11 cellular contexts compared by ENCODE assay signal in genomic region chr9:131660466-131661405, GRCh38.
DNase-seq lines count a peak whose midpoint lies in the region; ATAC-seq, FAIRE-seq and TF ChIP-seq lines count a peak whose summit lies in the region.
"Had no signal": no experiment of that assay in that cellular context is flagged by ENCODE, and none has a peak within 500 bp of the region (broad histone marks: within the 10 kb centered on the region; RNA-seq: fewer than 3 reads in every experiment).

No MANE protein-coding gene starts in this region.

- H3K9me3 ChIP-seq in HUES6 (ENCODE audit: control insufficient read depth, insufficient read depth, low read depth, low read length) (peaks cover 7% of the 10 kb centered on the region; the same call in 1 of the 2 replicates), GM12878 (replicated peaks; ENCODE audit: control insufficient read depth, insufficient read depth, low read length) (no peaks in the 10 kb centered on the region), transverse colon (no peaks in the 10 kb centered on the region)

- TF ChIP-seq RAD21 in GM12878 (IDR thresholded peaks at IDR 0.05; ENCODE audit: insufficient read depth, low read depth, low read length): no peak

- WGBS in GM12878 (ENCODE audit: insufficient coverage, insufficient replicate concordance, low lambda C conversion rate, missing lambda C conversion rate): 48% methylated on average over 19 of the region's 19 CpGs
- WGBS in transverse colon (ENCODE audit: low coverage in 1 of 2), 2 donors: 83 to 90% methylated on average over 15 to 19 of the region's 19 CpGs

- in situ Hi-C loops in GM12878 (cut with MboI) (no loop called here), transverse colon (cut with MboI; ENCODE audit: low pct_ligation_motif_present in 1 of 4, low pct_unique_long_range_greater_than_20kb in 1 of 4, low sequenced_read_pairs in 3 of 4) (no loop called here)

- peak overlapping the region; percentile 69 for H3K27ac ChIP-seq in HUES6 (ENCODE audit: low read depth, low read length)
- no peak overlapping the region for H3K27ac ChIP-seq in GM12878 (ENCODE audit: control insufficient read depth, insufficient read depth)
- H3K27ac ChIP-seq in transverse colon: no peak overlapping the region

- no peak for ATAC-seq in GM12878

- SMC1A ChIA-PET in GM12878 (lab: Charles Lee; ENCODE audit: uncharacterized antibody, unreplicated experiment): interaction anchor here (0.5 to 1.4 kb wide), 3 partner anchors 32 to 410 kb away, joined by 3 read pairs; no protein-coding TSS in a partner anchor

- TF ChIP-seq EP300 in GM12878 (IDR thresholded peaks at IDR 0.05; ENCODE audit: borderline replicate concordance in 1 of 2, control insufficient read depth in 1 of 2, low read depth in 2 of 2, low read length in 2 of 2) (no peak), transverse colon (IDR thresholded peaks at IDR 0.05; ENCODE audit: low read depth) (no peak)

- H3K4me2 ChIP-seq in GM12878 (ENCODE audit: control insufficient read depth, insufficient read depth): no peak overlapping the region

- intact Hi-C loops in GM12878 (cut with micrococcal nuclease; ENCODE audit: unreplicated experiment): no loop called here
- intact Hi-C loops in transverse colon (cut with DNase I; ENCODE audit: low total_unique reads): no loop called here

- peak; percentile 95 for DNase-seq in COLO829 (ENCODE audit: low spot score)
- no peak for DNase-seq in GM12878 (ENCODE audit: low read depth, low spot score)
- peak; percentile 78 for DNase-seq in medulla oblongata (ENCODE audit: extremely low spot score)
- no peak for DNase-seq in NCI-H446 treated with DMSO at 0.1 percent for 48 hours (lab: John Stamatoyannopoulos, UW)
- DNase-seq in kidney tubule cell (ENCODE audit: low spot score): no peak
- no peak for DNase-seq in foreskin fibroblast
- no peak for DNase-seq in transverse colon
- DNase-seq: Calu3, NCI-H510A had no signal

- H4K20me1 ChIP-seq in GM12878 (ENCODE audit: control insufficient read depth, insufficient read depth): no peaks in the 10 kb centered on the region

- peaks cover 9% of the 10 kb centered on the region for H3K36me3 ChIP-seq in HUES6 (ENCODE audit: control insufficient read depth, insufficient read depth, low read length)
- peaks cover 3 to 5% of the 10 kb centered on the region in 2 experiments; a peak in 3 of 4 replicates for H3K36me3 ChIP-seq in GM12878 (ENCODE audit: control insufficient read depth in 2 of 2, insufficient read depth in 2 of 2, low read length in 1 of 2)
- no peaks in the 10 kb centered on the region for H3K36me3 ChIP-seq in transverse colon

- CTCF ChIA-PET in GM12878 (lab: Yijun Ruan, JAX): no interaction called here

- no peak for TF ChIP-seq POLR2A in GM12878 (IDR thresholded peaks at IDR 0.05; ENCODE audit: low read depth, low read length)
- no peak for TF ChIP-seq POLR2A in transverse colon (IDR thresholded peaks at IDR 0.05)

- H3K27me3 ChIP-seq in HUES6 (ENCODE audit: control insufficient read depth, insufficient read depth, low read length) (no peaks in the 10 kb centered on the region), GM12878 (replicated peaks in 1 of 2; ENCODE audit: control insufficient read depth in 2 of 2, insufficient read depth in 2 of 2, low read length in 1 of 2) (no peaks in the 10 kb centered on the region), transverse colon (no peaks in the 10 kb centered on the region)

- TF ChIP-seq CTCF in GM12878 (IDR thresholded peaks at IDR 0.05 in 2 of 3, conservative IDR thresholded peaks at IDR 0.05 in 1 of 3; ENCODE audit: control insufficient read depth in 2 of 3, extremely low read depth in 1 of 3, insufficient read depth in 1 of 3, low read depth in 3 of 3, low read length in 3 of 3): no peak
- TF ChIP-seq CTCF in foreskin fibroblast (IDR thresholded peaks at IDR 0.05; ENCODE audit: low read depth, low read length): no peak
- TF ChIP-seq CTCF in transverse colon (IDR thresholded peaks at IDR 0.05): no peak

- POLR2A ChIA-PET in GM12878 (lab: Charles Lee): no interaction called here

- peaks cover 43% of the 10 kb centered on the region for H3K4me1 ChIP-seq in HUES6 (ENCODE audit: control insufficient read depth, insufficient read depth, low read length)
- H3K4me1 ChIP-seq in GM12878 (ENCODE audit: control insufficient read depth, insufficient read depth, low read length): peaks cover 58% of the 10 kb centered on the region
- H3K4me1 ChIP-seq in transverse colon: peaks cover 31 to 45% (median 38%) of the 10 kb centered on the region in 4 donors

- BruUV-seq in GM12878 (replicated peaks; lab: Mats Ljungman, UMichigan): no TSS peak

- peaks cover 97% of the 10 kb centered on the region for H3K79me2 ChIP-seq in GM12878 (ENCODE audit: control insufficient read depth, insufficient read depth, low read length)

- H3K9ac ChIP-seq in HUES6 (ENCODE audit: low read length) (peak overlapping the region; percentile 47), GM12878 (ENCODE audit: control insufficient read depth, insufficient read depth, low read length) (no peak overlapping the region)

- FAIRE-seq in GM12878 (lab: Jason Lieb, UNC): no peak
- FAIRE-seq: endothelial cell of umbilical vein had no signal

- H3K4me3 ChIP-seq in HUES6 (ENCODE audit: low read depth, low read length) (0 out of 2 replicates have a peak overlapping the region, but pooled peaks have one; percentile 16), GM12878 (no peak overlapping the region), foreskin fibroblast (ENCODE audit: low read depth in 1 of 2, low read length in 2 of 2) (no peak overlapping the region), transverse colon (no peak overlapping the region)

- no peak overlapping the region for H2AFZ ChIP-seq in GM12878 (ENCODE audit: control insufficient read depth, low read depth, low read length)

- RAD21 ChIA-PET in GM12878 (lab: Charles Lee; ENCODE audit: unreplicated experiment): interaction anchor here (1.4 to 10.6 kb wide), 3 partner anchors 11 to 71 kb away, joined by 3 to 187 read pairs (median 8); no protein-coding TSS in a partner anchor

TF ChIP-seq in GM12878, 131 proteins besides CTCF, POLR2A, EP300 and RAD21:
- TF ChIP-seq, protein P1, sequence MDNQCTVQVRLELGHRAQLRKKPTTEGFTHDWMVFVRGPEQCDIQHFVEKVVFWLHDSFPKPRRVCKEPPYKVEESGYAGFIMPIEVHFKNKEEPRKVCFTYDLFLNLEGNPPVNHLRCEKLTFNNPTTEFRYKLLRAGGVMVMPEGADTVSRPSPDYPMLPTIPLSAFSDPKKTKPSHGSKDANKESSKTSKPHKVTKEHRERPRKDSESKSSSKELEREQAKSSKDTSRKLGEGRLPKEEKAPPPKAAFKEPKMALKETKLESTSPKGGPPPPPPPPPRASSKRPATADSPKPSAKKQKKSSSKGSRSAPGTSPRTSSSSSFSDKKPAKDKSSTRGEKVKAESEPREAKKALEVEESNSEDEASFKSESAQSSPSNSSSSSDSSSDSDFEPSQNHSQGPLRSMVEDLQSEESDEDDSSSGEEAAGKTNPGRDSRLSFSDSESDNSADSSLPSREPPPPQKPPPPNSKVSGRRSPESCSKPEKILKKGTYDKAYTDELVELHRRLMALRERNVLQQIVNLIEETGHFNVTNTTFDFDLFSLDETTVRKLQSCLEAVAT (IDR thresholded peaks at IDR 0.05): peak; percentile 69; the same call in 1 of the 2 replicates
- TF ChIP-seq PBX3 (IDR thresholded peaks at IDR 0.05; ENCODE audit: insufficient replicate concordance, low read depth, low read length): no peak
TF ChIP-seq in GM12878: peak in this region for 1.

Comparison
In these comparisons a context has a peak if more than half of its experiments do, and no peak if none do; other contexts are left out.
1. DNase-seq: peak in COLO829 (single experiment) and medulla oblongata (single experiment); none in GM12878 (single experiment), NCI-H446 treated with DMSO at 0.1 percent for 48 hours (single experiment), kidney tubule cell (single experiment), foreskin fibroblast (0 of 2) and transverse colon (single experiment).